Comparison of ENCODE assay signal across 8 cellular contexts in the genomic region with DNA sequence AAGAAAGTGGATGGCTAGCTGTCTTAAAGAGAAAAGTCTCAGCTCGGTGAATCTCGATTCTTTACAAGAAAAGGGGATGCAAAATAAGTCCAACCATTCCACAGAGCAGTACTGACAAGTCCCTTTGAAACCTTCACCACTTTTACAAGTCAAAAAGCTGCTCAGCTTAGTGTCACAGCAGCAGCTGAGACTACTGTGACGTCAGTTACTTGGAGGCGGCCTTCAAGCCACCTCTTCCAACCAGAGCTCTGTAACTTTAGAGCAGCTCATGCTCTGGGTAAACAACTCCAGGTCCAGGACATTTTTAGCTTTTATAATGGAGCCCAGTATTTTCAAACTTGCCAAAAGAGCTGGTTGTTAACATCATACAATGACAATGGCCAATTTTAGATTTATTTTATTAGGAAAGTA. TPM values are rescaled to one million over a fixed set of nuclear protein-coding genes. Genes with fewer than 3 reads are reported as not detected.
DNase-seq lines count a peak whose midpoint lies in the region; TF ChIP-seq lines count a peak whose summit lies in the region.

A gene (minus strand): TSS at position 159 of the 411 bp plus-strand sequence. CDS start 5,408 bp downstream, outside the sequence.

- H3K27me3 Mint-ChIP-seq in T-helper 2 cell treated with Interferon-gamma antibody and Interleukin-4, amounts not matched to agents 5 μg/mL and 100 μg/mL, for 36 hours (ENCODE audit: low read depth): peaks cover 2% of the 10 kb centered on the region
- no peaks in the 10 kb centered on the region for H3K27me3 Mint-ChIP-seq in endothelial cell (ENCODE audit: unreplicated experiment)

- TF ChIP-seq CTCF in cardiac muscle cell (IDR thresholded peaks at IDR 0.05; ENCODE audit: low read depth, low read length) (no peak), endothelial cell (IDR thresholded peaks at IDR 0.05; ENCODE audit: unreplicated experiment) (no peak)

- in situ Hi-C loops in KBM-7 (cut with MboI; ENCODE audit: low pct_unique_long_range_greater_than_20kb, low sequenced_read_pairs): no loop called here

- H3K27me3 ChIP-seq in cardiac muscle cell: no peaks in the 10 kb centered on the region

- DNase-seq in ELR (ENCODE audit: low read depth): peak; percentile 42
- DNase-seq in T-helper 2 cell treated with Interferon-gamma antibody and Interleukin-4, amounts not matched to agents 5 μg/mL and 100 μg/mL, for 36 hours (ENCODE audit: low spot score): no peak
- DNase-seq in cardiac muscle cell (ENCODE audit: low read depth in 1 of 2, low spot score in 1 of 2): peak; percentile 80 to 85
- peak; percentile 58 for DNase-seq in renal cortical epithelial cell (ENCODE audit: low read depth)
- no peak for DNase-seq in endothelial cell (ENCODE audit: low spot score)
- DNase-seq in KBM-7: no peak
- no peak for DNase-seq in activated CD8-positive, alpha-beta memory T cell treated with anti-CD3 and anti-CD28 coated beads, Interleukin-2, amount 50 U/mL, for 48 hours
- DNase-seq in activated CD8-positive, alpha-beta memory T cell treated with anti-CD3 and anti-CD28 coated beads, Interleukin-2, amount 50 U/mL, for 4 hours: no peak

- no peaks in the 10 kb centered on the region for H3K36me3 ChIP-seq in cardiac muscle cell

- H3K4me3 ChIP-seq in cardiac muscle cell: no peak within 1 kb of the TSS

- peaks cover 42% of the 10 kb centered on the region for H3K4me1 Mint-ChIP-seq in T-helper 2 cell treated with Interferon-gamma antibody and Interleukin-4, amounts not matched to agents 5 μg/mL and 100 μg/mL, for 36 hours (ENCODE audit: low read depth)
- no peaks in the 10 kb centered on the region for H3K4me1 Mint-ChIP-seq in endothelial cell (ENCODE audit: unreplicated experiment)

- peaks cover 23% of the 10 kb centered on the region for H3K4me1 ChIP-seq in cardiac muscle cell (ENCODE audit: low read depth)

- H3K36me3 Mint-ChIP-seq in T-helper 2 cell treated with Interferon-gamma antibody and Interleukin-4, amounts not matched to agents 5 μg/mL and 100 μg/mL, for 36 hours (ENCODE audit: low read depth): peaks cover 1% of the 10 kb centered on the region
- no peaks in the 10 kb centered on the region for H3K36me3 Mint-ChIP-seq in endothelial cell (ENCODE audit: low read depth, unreplicated experiment)

- peak within 1 kb of the TSS; percentile 54 for H3K27ac ChIP-seq in cardiac muscle cell

- H3K9me3 Mint-ChIP-seq in T-helper 2 cell treated with Interferon-gamma antibody and Interleukin-4, amounts not matched to agents 5 μg/mL and 100 μg/mL, for 36 hours: no peaks in the 10 kb centered on the region
- H3K9me3 Mint-ChIP-seq in endothelial cell (ENCODE audit: unreplicated experiment): no peaks in the 10 kb centered on the region

- no peak within 1 kb of the TSS for H3K27ac Mint-ChIP-seq in T-helper 2 cell treated with Interferon-gamma antibody and Interleukin-4, amounts not matched to agents 5 μg/mL and 100 μg/mL, for 36 hours
- H3K27ac Mint-ChIP-seq in endothelial cell (ENCODE audit: unreplicated experiment): no peak within 1 kb of the TSS

- H3K9me3 ChIP-seq in cardiac muscle cell (ENCODE audit: low read depth): no peaks in the 10 kb centered on the region

- peak within 1 kb of the TSS; percentile 48 for H3K4me3 Mint-ChIP-seq in T-helper 2 cell treated with Interferon-gamma antibody and Interleukin-4, amounts not matched to agents 5 μg/mL and 100 μg/mL, for 36 hours
- H3K4me3 Mint-ChIP-seq in endothelial cell (ENCODE audit: unreplicated experiment): no peak within 1 kb of the TSS

RNA-seq across cellular contexts. Expression of the gene that starts here (rescaled TPM):
- 0.07 and 0.27 TPM in 2 replicates for total RNA-seq in cardiac muscle cell
- 0.95 and 2.0 TPM in 2 replicates for polyA plus RNA-seq in cardiac muscle cell
- total RNA-seq in renal cortical epithelial cell: 1.0 and 4.4 TPM in 2 replicates
- 6.4 TPM for total RNA-seq in endothelial cell (ENCODE audit: unreplicated experiment)

Comparison
In these comparisons a context has a peak if more than half of its experiments do, and no peak if none do; other contexts are left out.
1. DNase-seq: peak in ELR (single experiment), cardiac muscle cell (2 of 2) and renal cortical epithelial cell (single experiment); none in T-helper 2 cell treated with Interferon-gamma antibody and Interleukin-4, amounts not matched to agents 5 μg/mL and 100 μg/mL, for 36 hours (single experiment), endothelial cell (single experiment), KBM-7 (single experiment), activated CD8-positive, alpha-beta memory T cell treated with anti-CD3 and anti-CD28 coated beads, Interleukin-2, amount 50 U/mL, for 48 hours (single experiment) and activated CD8-positive, alpha-beta memory T cell treated with anti-CD3 and anti-CD28 coated beads, Interleukin-2, amount 50 U/mL, for 4 hours (single experiment).